Comparison of ENCODE assay signal across 8 cellular contexts in genomic region chr10:61836888-61837747, GRCh38.
DNase-seq lines count a peak whose midpoint lies in the region; ATAC-seq and TF ChIP-seq lines count a peak whose summit lies in the region.

No MANE protein-coding gene starts in this region.

- H3K4me1 ChIP-seq in PC-9 (replicated peaks; ENCODE audit: insufficient read depth) (peaks cover 73% of the 10 kb centered on the region), fibroblast of lung (ENCODE audit: control insufficient read depth, extremely low read depth, insufficient read depth, low read length) (peaks cover 11% of the 10 kb centered on the region)

- H2AFZ ChIP-seq in PC-9: peak overlapping the region; percentile 23; the same call in 1 of the 2 replicates
- no peak overlapping the region for H2AFZ ChIP-seq in fibroblast of lung (ENCODE audit: low read length)

- no peaks in the 10 kb centered on the region for H4K20me1 ChIP-seq in PC-9 (ENCODE audit: insufficient read depth)
- H4K20me1 ChIP-seq in fibroblast of lung (ENCODE audit: control insufficient read depth, extremely low read depth, insufficient read depth, low read length): no peaks in the 10 kb centered on the region

- peak overlapping the region; percentile 70 for H3K27ac ChIP-seq in PC-9
- peak overlapping the region; percentile 5 for H3K27ac ChIP-seq in fibroblast of lung (ENCODE audit: insufficient read depth, low read length)
- H3K27ac ChIP-seq in dorsolateral prefrontal cortex: peak overlapping the region in 3 of 59 donors; percentile 4 to 42 (median 11)

- no TSS peak for BruUV-seq in PC-9 (replicated peaks; lab: Mats Ljungman, UMichigan)

- H3K9ac ChIP-seq in fibroblast of lung (ENCODE audit: insufficient read depth, low read length): no peak overlapping the region

- peak overlapping the region; percentile 68 for H3K4me2 ChIP-seq in PC-9
- peak overlapping the region; percentile 69 for H3K4me2 ChIP-seq in fibroblast of lung (ENCODE audit: extremely low read depth, insufficient read depth, low read length)

- H3K79me2 ChIP-seq in PC-9 (ENCODE audit: low read depth) (no peaks in the 10 kb centered on the region), fibroblast of lung (ENCODE audit: control insufficient read depth, insufficient read depth, low read length) (no peaks in the 10 kb centered on the region)

- no peaks in the 10 kb centered on the region for H3K36me3 ChIP-seq in PC-9 (ENCODE audit: low read depth)
- H3K36me3 ChIP-seq in fibroblast of lung (ENCODE audit: control insufficient read depth, insufficient read depth, low read length): no peaks in the 10 kb centered on the region

- no peaks in the 10 kb centered on the region for H3K27me3 ChIP-seq in PC-9 (ENCODE audit: insufficient read depth, low read depth)
- no peaks in the 10 kb centered on the region for H3K27me3 ChIP-seq in fibroblast of lung (ENCODE audit: control insufficient read depth, insufficient read depth, low read length)
- H3K27me3 ChIP-seq in dorsolateral prefrontal cortex: no peaks in the 10 kb centered on the region

- POLR2A ChIA-PET in PC-9 (lab: Charles Lee; ENCODE audit: unreplicated experiment) (interaction anchor here (0.5 to 0.7 kb wide), 3 partner anchors 200 to 1468 kb away, joined by 3 to 4 read pairs (median 3); no protein-coding TSS in a partner anchor), GM10248 (lab: Yijun Ruan, JAX) (no interaction called here)

- CTCF ChIA-PET in PC-9 (lab: Charles Lee) (interaction anchor here (1.3 kb wide), 1 partner anchor 86 kb away, joined by 10 read pairs; no protein-coding TSS in a partner anchor), GM10248 (lab: Yijun Ruan, JAX) (interaction anchor here (0.7 to 1.6 kb wide), 6 partner anchors 16 to 696 kb away, joined by 3 to 6 read pairs (median 3); no protein-coding TSS in a partner anchor)

- peaks cover 22% of the 10 kb centered on the region for H3F3A ChIP-seq in PC-9 (ENCODE audit: insufficient read depth, low read depth)

- H3K9me3 ChIP-seq in PC-9 (ENCODE audit: insufficient read depth, low read depth) (peaks cover 6% of the 10 kb centered on the region; the same call in 1 of the 2 replicates), fibroblast of lung (ENCODE audit: control insufficient read depth, insufficient read depth, low read depth, low read length) (no peaks in the 10 kb centered on the region)

- ATAC-seq in sciatic nerve: peak; percentile 23

- peak; percentile 82 for DNase-seq in EL
- DNase-seq in PC-9: peak in 1 of 2 experiments; percentile 95
- peak; percentile 67 to 95 for DNase-seq in fibroblast of lung (ENCODE audit: low read depth in 2 of 2)
- DNase-seq in sciatic nerve (ENCODE audit: low spot score): no peak
- DNase-seq in GM10248 (ENCODE audit: extremely low spot score): no peak
- no peak for DNase-seq in dorsolateral prefrontal cortex
- DNase-seq in NCI-H345 (lab: John Stamatoyannopoulos, UW): no peak
- DNase-seq in NCI-H2227 treated with DMSO at 0.1 percent for 48 hours (lab: John Stamatoyannopoulos, UW): no peak

- intact Hi-C loops in PC-9 (cut with micrococcal nuclease; ENCODE audit: unreplicated experiment): loop anchor here (1.0 to 10.0 kb wide), 6 partner anchors 50 to 410 kb away; no protein-coding TSS in a partner anchor
- intact Hi-C loops in sciatic nerve (cut with DNase I): no loop called here
- intact Hi-C loops in dorsolateral prefrontal cortex (cut with DNase I): loop anchor here in 1 of 2 donors (5.0 kb wide), 1 partner anchor 85 kb away; no protein-coding TSS in a partner anchor

- no peak for TF ChIP-seq CTCF in PC-9 (conservative IDR thresholded peaks at IDR 0.05)
- no peak for TF ChIP-seq CTCF in fibroblast of lung (conservative IDR thresholded peaks at IDR 0.05 in 1 of 2, IDR thresholded peaks at IDR 0.05 in 1 of 2; ENCODE audit: low read depth in 1 of 2, low read length in 2 of 2)
- no peak for TF ChIP-seq CTCF in GM10248 (IDR thresholded peaks at IDR 0.05; ENCODE audit: control extremely low read depth, extremely low read depth, low read depth, missing control alignments)
- no peak for TF ChIP-seq CTCF in dorsolateral prefrontal cortex (IDR thresholded peaks at IDR 0.05 in 54 of 56, conservative IDR thresholded peaks at IDR 0.05 in 2 of 56; ENCODE audit: low read depth in 1 of 56, partially characterized antibody in 56 of 56)

- H3K4me3 ChIP-seq in PC-9 (peak overlapping the region; percentile 21), fibroblast of lung (replicated peaks in 1 of 4; ENCODE audit: control extremely low read depth in 1 of 4, insufficient read depth in 1 of 4, low read depth in 3 of 4, low read length in 4 of 4) (peak overlapping the region in 2 of 4 experiments; percentile 10 to 23), dorsolateral prefrontal cortex (no peak overlapping the region)

- H3K9me2 ChIP-seq in PC-9 (ENCODE audit: insufficient read depth): no peaks in the 10 kb centered on the region

Comparison
In these comparisons a context has a peak if more than half of its experiments do, and no peak if none do; other contexts are left out.
1. DNase-seq: peak in EL (single experiment) and fibroblast of lung (2 of 2); none in sciatic nerve (single experiment), GM10248 (single experiment), dorsolateral prefrontal cortex (0 of 10), NCI-H345 (single experiment) and NCI-H2227 treated with DMSO at 0.1 percent for 48 hours (single experiment).